14 cellular contexts compared by ENCODE assay signal in the genomic region with DNA sequence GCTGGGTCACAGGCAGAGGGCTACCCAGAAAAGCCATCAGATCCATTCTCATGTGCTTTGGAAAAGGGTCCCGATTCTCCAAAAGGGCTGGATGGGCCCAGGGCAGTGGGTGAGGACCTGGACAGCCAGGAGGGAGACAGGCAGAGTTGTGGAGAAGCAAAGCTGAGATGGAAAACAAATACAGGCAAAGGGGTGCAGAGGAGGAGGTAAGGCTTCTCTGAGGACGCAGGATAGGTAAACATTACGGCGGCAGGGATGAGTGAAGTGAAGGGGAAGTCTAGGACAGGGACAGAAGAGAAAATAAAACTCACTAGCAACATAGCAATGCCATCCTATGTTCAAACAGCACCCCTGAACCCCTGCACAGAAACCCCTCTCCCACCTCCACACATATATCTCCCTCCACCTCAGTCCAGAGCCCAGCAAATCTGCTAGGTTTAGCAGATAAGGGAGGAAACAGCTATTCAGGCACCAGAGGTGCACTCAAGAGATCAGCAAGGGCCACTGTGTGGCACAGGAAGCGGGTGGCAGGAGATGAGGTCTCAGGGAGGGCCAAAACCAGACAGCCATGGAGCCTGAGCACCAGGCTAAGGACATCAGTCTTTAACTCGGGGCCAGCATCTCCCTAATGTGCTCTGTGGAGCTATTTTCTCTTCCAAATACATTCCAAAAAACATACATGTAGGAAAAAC.
"Had no signal": no experiment of that assay in that cellular context is flagged by ENCODE, and none has a peak within 500 bp of the region (broad histone marks: within the 10 kb centered on the region; RNA-seq: fewer than 3 reads in every experiment).

No MANE protein-coding gene starts in this region.

- H3K36me3 ChIP-seq: ascending aorta, esophagus squamous epithelium, lower lobe of right lung, SJCRH30, transverse colon had no signal

- DNase-seq: activated B cell treated with CpG ODN at 0.5 μM for 24 hours; activated CD4-positive, alpha-beta T cell treated with anti-CD3 and anti-CD28 coated beads, Interleukin-2, amount 50 U/mL, for 1 hour; activated naive CD4-positive, alpha-beta T cell treated with anti-CD3 and anti-CD28 coated beads for 36 hours; esophagus squamous epithelium; lower lobe of right lung; midbrain; SJCRH30; stimulated activated CD4-positive, alpha-beta T cell treated with anti-CD3 and anti-CD28 coated beads, Interleukin-15, amount 100 ng/mL, for 24 hours; stimulated activated CD4-positive, alpha-beta T cell treated with anti-CD3 and anti-CD28 coated beads, Interleukin-4, amount 100 ng/mL, for 1 hour; stimulated activated naive CD4-positive, alpha-beta T cell; transverse colon had no signal

- H3K27me3 Mint-ChIP-seq: activated B cell treated with CpG ODN at 0.5 μM for 24 hours had no signal

- H3K9me3 Mint-ChIP-seq: activated B cell treated with CpG ODN at 0.5 μM for 24 hours; activated naive CD4-positive, alpha-beta T cell treated with anti-CD3 and anti-CD28 coated beads for 36 hours; activated T-helper 2 cell treated with anti-CD3 and anti-CD28 coated beads, Interferon-gamma antibody, Interleukin-2, Interleukin-4, amounts not matched to agents 10 μg/mL and 5 μg/mL and 100 μg/mL, durations not matched to agents 14 hours and 24 hours and 36 hours had no signal

- H3K4me1 ChIP-seq: ascending aorta, esophagus squamous epithelium, lower lobe of right lung, parathyroid adenoma, SJCRH30 had no signal

- H3K9ac ChIP-seq: parathyroid adenoma had no signal

- H3K4me3 ChIP-seq: ascending aorta, esophagus squamous epithelium, lower lobe of right lung, SJCRH30, transverse colon had no signal

- H3K27ac Mint-ChIP-seq: activated B cell treated with CpG ODN at 0.5 μM for 24 hours; activated naive CD4-positive, alpha-beta T cell treated with anti-CD3 and anti-CD28 coated beads for 36 hours; activated T-helper 2 cell treated with anti-CD3 and anti-CD28 coated beads, Interferon-gamma antibody, Interleukin-2, Interleukin-4, amounts not matched to agents 10 μg/mL and 5 μg/mL and 100 μg/mL, durations not matched to agents 14 hours and 24 hours and 36 hours had no signal

- H3K4me3 Mint-ChIP-seq: activated B cell treated with CpG ODN at 0.5 μM for 24 hours; activated naive CD4-positive, alpha-beta T cell treated with anti-CD3 and anti-CD28 coated beads for 36 hours had no signal

- H3K27me3 ChIP-seq: ascending aorta, esophagus squamous epithelium, SJCRH30, transverse colon had no signal

- ATAC-seq: lower lobe of right lung had no signal

- H3K9me3 ChIP-seq: ascending aorta, esophagus squamous epithelium, lower lobe of right lung, SJCRH30, transverse colon had no signal

- H3K4me1 Mint-ChIP-seq: activated B cell treated with CpG ODN at 0.5 μM for 24 hours had no signal
